ENCODE assay signal across 22 cellular contexts in the genomic region with DNA sequence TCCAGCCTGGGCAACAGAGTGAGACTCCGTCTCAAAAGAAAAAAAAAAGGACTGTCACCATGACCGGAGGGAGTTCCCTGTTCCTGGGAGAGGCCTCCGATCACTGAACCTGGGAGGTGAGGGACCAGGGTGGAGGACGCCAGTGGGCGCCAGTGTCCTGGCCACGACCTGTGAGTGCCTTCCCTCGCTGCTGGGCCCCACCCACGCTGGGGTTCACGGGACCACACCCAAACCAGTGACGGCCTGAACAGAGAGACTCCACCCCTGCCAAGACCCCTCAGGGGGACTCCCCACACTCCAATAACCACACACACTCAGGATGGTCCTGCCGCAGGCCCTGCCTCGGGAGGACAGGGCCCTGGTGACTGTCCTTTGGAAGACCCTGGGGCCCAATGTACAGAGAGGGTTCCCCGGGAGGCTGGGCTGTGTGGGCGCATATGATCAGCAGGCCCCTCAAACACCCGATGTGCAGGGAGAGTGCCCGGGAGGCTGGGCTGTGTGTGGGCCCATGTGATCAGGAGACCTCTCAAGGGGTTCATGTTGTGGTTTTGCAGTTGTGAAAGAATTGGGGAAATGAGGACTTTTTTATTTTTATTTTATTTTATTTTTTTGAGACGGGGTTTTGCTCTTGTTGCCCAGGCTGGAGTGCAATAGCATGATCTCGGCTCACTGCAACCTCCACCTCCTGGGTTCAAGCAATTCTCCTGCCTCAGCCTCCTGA. TPM values are rescaled to one million over a fixed set of nuclear protein-coding genes. Genes with fewer than 3 reads are reported as not detected.
"Had no signal": no experiment of that assay in that cellular context is flagged by ENCODE, and none has a peak within 500 bp of the region (broad histone marks: within the 10 kb centered on the region; RNA-seq: fewer than 3 reads in every experiment).

No MANE protein-coding gene starts in this region.

- H3K27ac Mint-ChIP-seq: activated CD8-positive, alpha-beta T cell treated with anti-CD3 and anti-CD28 coated beads, Interleukin-2, amount 10 ng/mL, durations not matched to agents 7 days and 5 days; activated naive CD8-positive, alpha-beta T cell treated with anti-CD3 and anti-CD28 coated beads, Interleukin-2, amount 50 U/mL, for 24 hours; activated T-helper 1 cell treated with anti-CD3 and anti-CD28 coated beads, Interleukin-12 subunit alpha, Interleukin-12 subunit beta, Interleukin-2, Interleukin-4 antibody, amounts not matched to agents 30 ng/mL and 10 ng/mL and 1 ng/mL, durations not matched to agents 14 hours and 24 hours and 36 hours; nephron; T-helper 2 cell treated with Interferon-gamma antibody and Interleukin-4, amounts not matched to agents 5 μg/mL and 100 μg/mL, for 36 hours had no signal

- ATAC-seq: activated CD8-positive, alpha-beta T cell treated with anti-CD3 and anti-CD28 coated beads, Interleukin-2, amount 10 ng/mL, durations not matched to agents 7 days and 5 days; activated naive CD8-positive, alpha-beta T cell treated with anti-CD3 and anti-CD28 coated beads, Interleukin-2, amount 50 U/mL, for 24 hours; gastrocnemius medialis had no signal

- H3K4me3 ChIP-seq: coronary artery, esophagus squamous epithelium, gastrocnemius medialis, thoracic aorta, upper lobe of left lung had no signal

- H3K4me3 Mint-ChIP-seq: activated CD8-positive, alpha-beta T cell treated with anti-CD3 and anti-CD28 coated beads, Interleukin-2, amount 10 ng/mL, durations not matched to agents 7 days and 5 days; activated naive CD8-positive, alpha-beta T cell treated with anti-CD3 and anti-CD28 coated beads, Interleukin-2, amount 50 U/mL, for 24 hours; activated T-helper 1 cell treated with anti-CD3 and anti-CD28 coated beads, Interleukin-12 subunit alpha, Interleukin-12 subunit beta, Interleukin-2, Interleukin-4 antibody, amounts not matched to agents 30 ng/mL and 10 ng/mL and 1 ng/mL, durations not matched to agents 14 hours and 24 hours and 36 hours; nephron; T-helper 2 cell treated with Interferon-gamma antibody and Interleukin-4, amounts not matched to agents 5 μg/mL and 100 μg/mL, for 36 hours had no signal

- DNase-seq: activated CD4-positive, alpha-beta T cell treated with anti-CD3 and anti-CD28 coated beads for 1 hour; activated CD4-positive, alpha-beta T cell treated with anti-CD3 and anti-CD28 coated beads, Interleukin-2, amount 50 U/mL, for 1 hour; activated CD8-positive, alpha-beta T cell treated with anti-CD3 and anti-CD28 coated beads, Interleukin-2, amount 10 ng/mL, durations not matched to agents 7 days and 5 days; activated gamma-delta T cell; activated naive CD4-positive, alpha-beta T cell treated with anti-CD3 and anti-CD28 coated beads, Interleukin-2, amount 50 U/mL, for 16 hours; activated naive CD8-positive, alpha-beta T cell treated with anti-CD3 and anti-CD28 coated beads, Interleukin-2, amount 50 U/mL, for 24 hours; cerebellar nuclear complex; esophagus squamous epithelium; gastrocnemius medialis; hippocampal formation; stimulated activated CD4-positive, alpha-beta T cell treated with anti-CD3 and anti-CD28 coated beads, Interleukin-2, amount 100 ng/mL, for 48 hours; stimulated activated CD8-positive, alpha-beta memory T cell treated with anti-CD3 and anti-CD28 coated beads, Interleukin-4, amount 100 ng/mL, for 48 hours; stimulated activated naive CD4-positive, alpha-beta T cell had no signal

- H3K9me3 Mint-ChIP-seq: activated naive CD8-positive, alpha-beta T cell treated with anti-CD3 and anti-CD28 coated beads, Interleukin-2, amount 50 U/mL, for 24 hours; activated T-helper 1 cell treated with anti-CD3 and anti-CD28 coated beads, Interleukin-12 subunit alpha, Interleukin-12 subunit beta, Interleukin-2, Interleukin-4 antibody, amounts not matched to agents 30 ng/mL and 10 ng/mL and 1 ng/mL, durations not matched to agents 14 hours and 24 hours and 36 hours; nephron; T-helper 2 cell treated with Interferon-gamma antibody and Interleukin-4, amounts not matched to agents 5 μg/mL and 100 μg/mL, for 36 hours had no signal

- H3K4me1 Mint-ChIP-seq: activated naive CD8-positive, alpha-beta T cell treated with anti-CD3 and anti-CD28 coated beads, Interleukin-2, amount 50 U/mL, for 24 hours had no signal

RNA-seq across cellular contexts. Expression of a gene that starts 26.6 kb away (rescaled TPM):
- total RNA-seq: activated CD8-positive, alpha-beta T cell treated with anti-CD3 and anti-CD28 coated beads, Interleukin-2, amount 10 ng/mL, durations not matched to agents 7 days and 5 days; activated T-helper 1 cell treated with anti-CD3 and anti-CD28 coated beads, Interleukin-12 subunit alpha, Interleukin-12 subunit beta, Interleukin-2, Interleukin-4 antibody, amounts not matched to agents 30 ng/mL and 10 ng/mL and 1 ng/mL, durations not matched to agents 14 hours and 24 hours and 36 hours; mononuclear cell; myocyte; renal cortical epithelial cell had no signal

RNA-seq across cellular contexts. Expression of a gene that starts 41.9 kb away (rescaled TPM):
- total RNA-seq: activated CD8-positive, alpha-beta T cell treated with anti-CD3 and anti-CD28 coated beads, Interleukin-2, amount 10 ng/mL, durations not matched to agents 7 days and 5 days; activated T-helper 1 cell treated with anti-CD3 and anti-CD28 coated beads, Interleukin-12 subunit alpha, Interleukin-12 subunit beta, Interleukin-2, Interleukin-4 antibody, amounts not matched to agents 30 ng/mL and 10 ng/mL and 1 ng/mL, durations not matched to agents 14 hours and 24 hours and 36 hours; mononuclear cell; myocyte; renal cortical epithelial cell had no signal

RNA-seq across cellular contexts. Expression of a gene that starts 52.5 kb away (rescaled TPM):
- total RNA-seq: activated CD8-positive, alpha-beta T cell treated with anti-CD3 and anti-CD28 coated beads, Interleukin-2, amount 10 ng/mL, durations not matched to agents 7 days and 5 days; activated T-helper 1 cell treated with anti-CD3 and anti-CD28 coated beads, Interleukin-12 subunit alpha, Interleukin-12 subunit beta, Interleukin-2, Interleukin-4 antibody, amounts not matched to agents 30 ng/mL and 10 ng/mL and 1 ng/mL, durations not matched to agents 14 hours and 24 hours and 36 hours; mononuclear cell; myocyte; renal cortical epithelial cell had no signal
